12 cellular contexts compared by ENCODE assay signal in the genomic region with DNA sequence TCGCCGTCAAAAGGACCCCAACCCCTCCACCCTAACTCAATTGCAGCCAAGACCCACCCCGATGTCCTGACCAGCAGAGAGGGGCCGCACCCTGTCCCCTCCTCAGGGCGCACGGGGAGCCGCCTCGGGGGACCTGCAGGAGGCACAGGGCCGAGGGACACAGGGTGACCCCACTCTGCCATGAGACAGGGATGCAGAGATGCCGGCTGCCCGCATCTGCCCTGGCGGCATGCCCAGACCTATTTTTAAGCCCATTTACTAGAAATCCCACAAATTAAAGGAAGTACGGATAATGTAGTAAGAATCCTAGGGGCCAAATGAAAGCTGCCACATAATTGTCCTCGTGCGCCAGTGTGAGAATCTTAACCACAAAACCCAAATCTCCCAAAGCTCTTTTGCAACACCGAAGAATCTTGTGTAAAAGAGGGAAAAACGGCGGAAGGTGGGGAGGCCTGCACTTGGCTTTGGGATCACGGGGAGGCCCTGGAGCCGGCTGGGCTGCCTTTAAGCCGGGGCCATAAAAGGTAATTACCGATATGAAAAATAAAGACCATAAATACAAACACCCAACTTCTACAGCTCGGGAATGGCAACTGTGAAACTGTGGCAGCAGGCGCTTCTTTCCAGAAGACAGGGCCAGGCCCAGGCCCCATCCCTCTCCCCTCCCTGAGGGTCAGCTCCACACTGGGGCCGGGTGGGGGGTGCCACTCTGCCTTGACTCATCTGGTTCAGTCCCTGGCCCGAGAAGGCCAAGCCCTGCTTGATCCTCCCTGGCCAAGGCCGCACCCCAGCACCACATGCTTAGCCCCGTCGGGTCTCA. TPM values are rescaled to one million over a fixed set of nuclear protein-coding genes. Genes with fewer than 3 reads are reported as not detected.
DNase-seq lines count a peak whose midpoint lies in the region; ATAC-seq and TF ChIP-seq lines count a peak whose summit lies in the region.
"Had no signal": no experiment of that assay in that cellular context is flagged by ENCODE, and none has a peak within 500 bp of the region (broad histone marks: within the 10 kb centered on the region; RNA-seq: fewer than 3 reads in every experiment).

No MANE protein-coding gene starts in this region.

- H3K9ac ChIP-seq in skeletal muscle satellite cell (ENCODE audit: low read depth, low read length) = peak overlapping the region; percentile 3

- H3K4me2 ChIP-seq in skeletal muscle satellite cell (ENCODE audit: low read length) = no peak overlapping the region

- no peak for ATAC-seq in Panc1
- no peak for ATAC-seq in HG02678 (IDR thresholded peaks at IDR 0.05; ENCODE audit: unreplicated experiment)
- no peak for ATAC-seq in GM18519 (IDR thresholded peaks at IDR 0.05; ENCODE audit: low FRiP score, unreplicated experiment)

- peak overlapping the region; percentile 29; the same call in 1 of the 2 replicates for H3K27ac ChIP-seq in Panc1 (ENCODE audit: low read length)
- H3K27ac ChIP-seq: HL-60 had no signal

- DNase-seq in GM06990 (ENCODE audit: extremely low read depth, insufficient read length) (peak; percentile 1), Panc1 (ENCODE audit: low read depth, low spot score) (no peak), fibroblast of mammary gland (ENCODE audit: low read depth) (peak; percentile 35), NCI-H510A treated with DMSO at 0.1 percent for 48 hours (lab: John Stamatoyannopoulos, UW) (no peak)
- DNase-seq: activated gamma-delta T cell, NCI-H1048, nephron progenitor cell had no signal

- no TSS peak for BruUV-seq in Panc1 (replicated peaks; lab: Mats Ljungman, UMichigan)

- CTCF ChIA-PET in Panc1 (lab: Charles Lee) = no interaction called here

- POLR2A ChIA-PET in Panc1 (lab: Charles Lee) = no interaction called here

- no peak overlapping the region for H3K4me3 ChIP-seq in GM06990 (replicated peaks; ENCODE audit: low read depth, low read length)
- H3K4me3 ChIP-seq in Panc1 (ENCODE audit: low read depth in 2 of 2, low read length in 2 of 2) = no peak overlapping the region
- H3K4me3 ChIP-seq in fibroblast of mammary gland (ENCODE audit: control insufficient read depth, low read depth, low read length) = no peak overlapping the region
- no peak overlapping the region for H3K4me3 ChIP-seq in skeletal muscle satellite cell (ENCODE audit: low read length)
- H3K4me3 ChIP-seq: HAP-1 had no signal

- TF ChIP-seq CTCF in GM06990 (IDR thresholded peaks at IDR 0.05; ENCODE audit: insufficient read depth, low read length, poor library complexity, severe bottlenecking) = no peak
- TF ChIP-seq CTCF in Panc1 (IDR thresholded peaks at IDR 0.05) = no peak
- TF ChIP-seq CTCF in fibroblast of mammary gland (conservative IDR thresholded peaks at IDR 0.05; ENCODE audit: control insufficient read depth, insufficient read depth, low read depth, low read length) = no peak

- intact Hi-C loops in Panc1 (cut with micrococcal nuclease; ENCODE audit: unreplicated experiment) = no loop called here

- in situ Hi-C loops in Panc1 (cut with HindIII; ENCODE audit: low pct_unique_long_range_greater_than_20kb, low sequenced_read_pairs) = no loop called here

- H3K4me1 ChIP-seq in Panc1 (ENCODE audit: control insufficient read depth, insufficient read depth, low read length) (peaks cover 47% of the 10 kb centered on the region), skeletal muscle satellite cell (ENCODE audit: control insufficient read depth, insufficient read depth, low read length) (peaks cover 13% of the 10 kb centered on the region)

- no peaks in the 10 kb centered on the region for H3K36me3 ChIP-seq in GM06990 (ENCODE audit: control insufficient read depth, insufficient read depth, low read length)
- no peaks in the 10 kb centered on the region for H3K36me3 ChIP-seq in Panc1 (ENCODE audit: control insufficient read depth, insufficient read depth, low read length)
- no peaks in the 10 kb centered on the region for H3K36me3 ChIP-seq in skeletal muscle satellite cell (ENCODE audit: insufficient read depth, low read length)

- H3K27me3 ChIP-seq in GM06990 (replicated peaks; ENCODE audit: control insufficient read depth, insufficient read depth, low read length) (no peaks in the 10 kb centered on the region; the same call in 1 of the 2 replicates), Panc1 (ENCODE audit: control insufficient read depth, insufficient read depth, low read length) (no peaks in the 10 kb centered on the region), skeletal muscle satellite cell (ENCODE audit: control insufficient read depth, insufficient read depth, low read length) (no peaks in the 10 kb centered on the region)

- H3K9me3 ChIP-seq in Panc1 (ENCODE audit: control insufficient read depth, insufficient read depth, low read depth, low read length) = no peaks in the 10 kb centered on the region
- no peaks in the 10 kb centered on the region for H3K9me3 ChIP-seq in skeletal muscle satellite cell (replicated peaks; ENCODE audit: low read length)
- H3K9me3 ChIP-seq: HAP-1 had no signal

RNA-seq across cellular contexts. Expression of a gene that starts 35.0 kb away (rescaled TPM):
- 62.0 TPM for total RNA-seq in Panc1 (2021; ENCODE audit: unreplicated experiment)
- 46.2 TPM for polyA plus RNA-seq in Panc1 (2012; ENCODE audit: insufficient read length)
- total RNA-seq in skeletal muscle satellite cell (2012; rRNA removed) = 19.9 and 20.0 TPM in 2 replicates

RNA-seq across cellular contexts. Expression of a gene that starts 58.6 kb away (rescaled TPM):
- 34.0 TPM for total RNA-seq in Panc1 (2021; ENCODE audit: unreplicated experiment)
- 41.1 TPM for polyA plus RNA-seq in Panc1 (2012; ENCODE audit: insufficient read length)
- total RNA-seq in skeletal muscle satellite cell (2012; rRNA removed) = 39.0 and 51.5 TPM in 2 replicates

Comparison
In these comparisons a context has a peak if more than half of its experiments do, and no peak if none do; other contexts are left out.
1. DNase-seq: peak in GM06990 (single experiment) and fibroblast of mammary gland (single experiment); none in Panc1 (single experiment) and NCI-H510A treated with DMSO at 0.1 percent for 48 hours (single experiment).